In genomic region chr11:58659910-58660570, GRCh38 we compare ENCODE assay signal across 19 cellular contexts.
"Had no signal": no experiment of that assay in that cellular context is flagged by ENCODE, and none has a peak within 500 bp of the region (broad histone marks: within the 10 kb centered on the region; RNA-seq: fewer than 3 reads in every experiment).

No MANE protein-coding gene starts in this region.

- H3K27me3 ChIP-seq: cardiac muscle cell had no signal

- H3K36me3 ChIP-seq: cardiac muscle cell, heart left ventricle, upper lobe of right lung had no signal

- H3K9me3 Mint-ChIP-seq: activated B cell treated with CpG ODN at 0.5 μM for 24 hours; activated CD4-positive, alpha-beta memory T cell treated with anti-CD3 and anti-CD28 coated beads for 36 hours; activated naive CD8-positive, alpha-beta T cell treated with anti-CD3 and anti-CD28 coated beads, Interleukin-2, amount 50 U/mL, for 24 hours; activated T-cell treated with anti-CD3 and anti-CD28 coated beads, Interleukin-2, amount 50 U/mL, for 72 hours; natural killer cell had no signal

- H3K27ac Mint-ChIP-seq: activated B cell treated with CpG ODN at 0.5 μM for 24 hours; activated CD4-positive, alpha-beta memory T cell treated with anti-CD3 and anti-CD28 coated beads for 36 hours; activated CD4-positive, alpha-beta T cell treated with anti-CD3 and anti-CD28 coated beads for 36 hours; activated naive CD8-positive, alpha-beta T cell treated with anti-CD3 and anti-CD28 coated beads, Interleukin-2, amount 50 U/mL, for 24 hours; activated T-cell treated with anti-CD3 and anti-CD28 coated beads, Interleukin-2, amount 50 U/mL, for 72 hours; endodermal cell; natural killer cell had no signal

- H3K4me3 ChIP-seq: cardiac muscle cell, heart left ventricle, lung, upper lobe of right lung had no signal

- H3K4me1 Mint-ChIP-seq: activated B cell treated with CpG ODN at 0.5 μM for 24 hours, endodermal cell, natural killer cell had no signal

- H3K27ac ChIP-seq: cardiac muscle cell, heart left ventricle, upper lobe of right lung had no signal

- H3K4me1 ChIP-seq: heart left ventricle, upper lobe of right lung had no signal

- H3K36me3 Mint-ChIP-seq: activated CD4-positive, alpha-beta memory T cell treated with anti-CD3 and anti-CD28 coated beads for 36 hours; natural killer cell had no signal

- H3K4me3 Mint-ChIP-seq: activated B cell treated with CpG ODN at 0.5 μM for 24 hours; activated CD4-positive, alpha-beta memory T cell treated with anti-CD3 and anti-CD28 coated beads for 36 hours; activated CD4-positive, alpha-beta T cell treated with anti-CD3 and anti-CD28 coated beads for 36 hours; activated naive CD8-positive, alpha-beta T cell treated with anti-CD3 and anti-CD28 coated beads, Interleukin-2, amount 50 U/mL, for 24 hours; activated T-cell treated with anti-CD3 and anti-CD28 coated beads, Interleukin-2, amount 50 U/mL, for 72 hours; endodermal cell; natural killer cell had no signal

- H3K27me3 Mint-ChIP-seq: activated naive CD8-positive, alpha-beta T cell treated with anti-CD3 and anti-CD28 coated beads, Interleukin-2, amount 50 U/mL, for 24 hours had no signal

- DNase-seq: activated B cell treated with CpG ODN at 0.5 μM for 24 hours; activated CD4-positive, alpha-beta memory T cell treated with anti-CD3 and anti-CD28 coated beads for 36 hours; activated CD4-positive, alpha-beta T cell treated with anti-CD3 and anti-CD28 coated beads for 36 hours; activated effector memory CD4-positive, alpha-beta T cell treated with Interleukin-2 at 50 U/mL for 16 hours; activated naive CD4-positive, alpha-beta T cell treated with anti-CD3 and anti-CD28 coated beads, Interleukin-2, amount 50 U/mL, for 16 hours; activated naive CD8-positive, alpha-beta T cell treated with anti-CD3 and anti-CD28 coated beads, Interleukin-2, amount 50 U/mL, for 24 hours; activated T-cell treated with anti-CD3 and anti-CD28 coated beads, Interleukin-2, amount 50 U/mL, for 72 hours; cortex of kidney; endodermal cell; heart left ventricle; islet precursor cell; natural killer cell; stimulated activated CD4-positive, alpha-beta T cell treated with anti-CD3 and anti-CD28 coated beads, Interleukin-12 subunit alpha, Interleukin-12 subunit beta, amount 100 ng/mL, for 4 hours; stimulated activated CD4-positive, alpha-beta T cell treated with anti-CD3 and anti-CD28 coated beads, Interleukin-4, amount 100 ng/mL, for 4 hours; stimulated activated naive CD8-positive, alpha-beta T cell treated with anti-CD3 and anti-CD28 coated beads, Interleukin-15, Interleukin-2, amounts not matched to agents 100 U/mL and 50 U/mL, for 24 hours; T-helper 9 cell; upper lobe of right lung had no signal

- H3K9me3 ChIP-seq: heart left ventricle, upper lobe of right lung had no signal

- ATAC-seq: activated CD4-positive, alpha-beta T cell treated with anti-CD3 and anti-CD28 coated beads for 36 hours; activated naive CD8-positive, alpha-beta T cell treated with anti-CD3 and anti-CD28 coated beads, Interleukin-2, amount 50 U/mL, for 24 hours; heart left ventricle; natural killer cell; stimulated activated naive CD8-positive, alpha-beta T cell treated with anti-CD3 and anti-CD28 coated beads, Interleukin-15, Interleukin-2, amounts not matched to agents 100 U/mL and 50 U/mL, for 24 hours; upper lobe of right lung had no signal
